In the genomic region with DNA sequence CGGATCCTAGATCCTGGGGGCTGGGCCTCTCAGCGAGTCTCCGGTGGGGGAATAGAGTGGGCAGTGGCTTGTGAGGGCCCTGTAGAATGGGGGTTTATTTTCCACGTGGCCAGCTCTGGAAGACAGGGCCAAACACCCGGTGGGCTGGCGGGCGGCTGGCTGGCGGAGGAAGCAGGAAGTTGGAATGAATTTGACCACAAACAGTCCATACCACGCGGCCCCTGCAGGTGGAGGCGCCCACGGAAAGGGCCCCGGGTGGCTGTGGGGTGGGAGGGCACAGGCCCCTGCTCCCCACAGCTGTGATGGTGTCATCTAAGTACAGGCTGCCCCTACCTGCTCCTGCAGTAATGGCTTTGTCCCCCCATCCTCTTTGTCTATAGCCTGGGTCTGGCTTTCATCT, we compare ENCODE assay signal across 18 cellular contexts. TPM values are rescaled to one million over a fixed set of nuclear protein-coding genes. Genes with fewer than 3 reads are reported as not detected.
DNase-seq lines count a peak whose midpoint lies in the region; ATAC-seq, FAIRE-seq and TF ChIP-seq lines count a peak whose summit lies in the region.
"Had no signal": no experiment of that assay in that cellular context is flagged by ENCODE, and none has a peak within 500 bp of the region (broad histone marks: within the 10 kb centered on the region; RNA-seq: fewer than 3 reads in every experiment).

No MANE protein-coding gene starts in this region.

- no peak for FAIRE-seq in astrocyte (lab: Jason Lieb, UNC)

- H4K20me1 ChIP-seq in astrocyte (ENCODE audit: insufficient read depth, low read length) = no peaks in the 10 kb centered on the region

- no peak for ATAC-seq in GM21526 (IDR thresholded peaks at IDR 0.05; ENCODE audit: low FRiP score, unreplicated experiment)
- no peak for ATAC-seq in GM18520 (IDR thresholded peaks at IDR 0.05; ENCODE audit: unreplicated experiment)
- ATAC-seq: activated CD4-positive, CD25-positive, alpha-beta regulatory T cell treated with anti-CD3 and anti-CD28 coated beads, Interleukin-2, amount 50 U/mL, for 24 hours; activated naive CD4-positive, alpha-beta T cell treated with anti-CD3 and anti-CD28 coated beads, Interleukin-2, amount 50 U/mL, for 72 hours; left ventricle myocardium superior; naive thymus-derived CD4-positive, alpha-beta T cell had no signal

- H3K4me1 Mint-ChIP-seq in astrocyte (ENCODE audit: low read depth, unreplicated experiment) = peaks cover 6% of the 10 kb centered on the region
- H3K4me1 Mint-ChIP-seq in CD8-positive, alpha-beta memory T cell = peaks cover 0 to 3% (median 0%) of the 10 kb centered on the region in 3 donors

- DNase-seq in COLO668 (lab: John Stamatoyannopoulos, UW; ENCODE audit: unreplicated experiment) (peak; percentile 57), astrocyte (ENCODE audit: low read depth) (no peak), HCEC 1CT (no peak)
- no peak for DNase-seq in CD8-positive, alpha-beta memory T cell
- DNase-seq: activated CD8-positive, alpha-beta memory T cell treated with anti-CD3 and anti-CD28 coated beads, Interleukin-2, amount 50 U/mL, for 4 hours; left ventricle myocardium superior; naive thymus-derived CD4-positive, alpha-beta T cell; SHP77 treated with DMSO at 0.1 percent for 48 hours; stimulated activated CD4-positive, alpha-beta T cell treated with anti-CD3 and anti-CD28 coated beads, Interleukin-12 subunit alpha, Interleukin-12 subunit beta, amount 100 ng/mL, for 4 hours; T-helper 2 cell had no signal

- H3K4me3 Mint-ChIP-seq in astrocyte (ENCODE audit: unreplicated experiment) = no peak overlapping the region
- H3K4me3 Mint-ChIP-seq in CD8-positive, alpha-beta memory T cell = no peak overlapping the region
- H3K4me3 Mint-ChIP-seq: naive thymus-derived CD4-positive, alpha-beta T cell had no signal

- H3K27me3 ChIP-seq in astrocyte (ENCODE audit: insufficient read depth, low read length) = no peaks in the 10 kb centered on the region
- no peaks in the 10 kb centered on the region for H3K27me3 ChIP-seq in mucosa of stomach (ENCODE audit: control insufficient read depth, insufficient read depth, low read length)
- H3K27me3 ChIP-seq in CD8-positive, alpha-beta memory T cell (ENCODE audit: insufficient read depth, low read length, poor library complexity, severe bottlenecking) = no peaks in the 10 kb centered on the region
- H3K27me3 ChIP-seq: cardiac muscle cell had no signal

- H3K27ac Mint-ChIP-seq in astrocyte (ENCODE audit: unreplicated experiment) = peak overlapping the region; percentile 66
- H3K27ac Mint-ChIP-seq in CD8-positive, alpha-beta memory T cell = peak overlapping the region in 1 of 8 donors; percentile 79
- H3K27ac Mint-ChIP-seq: activated naive CD4-positive, alpha-beta T cell treated with anti-CD3 and anti-CD28 coated beads, Interleukin-2, amount 50 U/mL, for 72 hours; naive thymus-derived CD4-positive, alpha-beta T cell had no signal

- no peaks in the 10 kb centered on the region for H3K27me3 Mint-ChIP-seq in astrocyte (ENCODE audit: low read depth, unreplicated experiment)
- peaks cover 0 to 1% of the 10 kb centered on the region in 2 donors for H3K27me3 Mint-ChIP-seq in CD8-positive, alpha-beta memory T cell
- H3K27me3 Mint-ChIP-seq: naive thymus-derived CD4-positive, alpha-beta T cell had no signal

- H3K9me3 ChIP-seq in KOPT-K1 (ENCODE audit: insufficient read depth, low read length, poor library complexity, severe bottlenecking) (no peaks in the 10 kb centered on the region), astrocyte (ENCODE audit: insufficient read depth, low read depth, low read length) (no peaks in the 10 kb centered on the region), mucosa of stomach (ENCODE audit: control insufficient read depth, low read length) (no peaks in the 10 kb centered on the region)
- no peaks in the 10 kb centered on the region for H3K9me3 ChIP-seq in CD8-positive, alpha-beta memory T cell (ENCODE audit: low read length)
- H3K9me3 ChIP-seq: prostate gland had no signal

- H3K36me3 ChIP-seq in KOPT-K1 (ENCODE audit: insufficient read depth, low read length) (peaks cover 54% of the 10 kb centered on the region), astrocyte (ENCODE audit: insufficient read depth, low read length) (peaks cover 3% of the 10 kb centered on the region), mucosa of stomach (ENCODE audit: control insufficient read depth, insufficient read depth, low read length) (peaks cover 2% of the 10 kb centered on the region)
- no peaks in the 10 kb centered on the region for H3K36me3 ChIP-seq in CD8-positive, alpha-beta memory T cell (ENCODE audit: insufficient read depth, low read length)
- H3K36me3 ChIP-seq: prostate gland had no signal

- no peak for TF ChIP-seq CTCF in astrocyte (IDR thresholded peaks at IDR 0.05; ENCODE audit: insufficient read depth, low read depth, low read length)

- peak overlapping the region; percentile 49 for H3K27ac ChIP-seq in KOPT-K1 (ENCODE audit: low read depth, low read length, poor library complexity, severe bottlenecking)
- no peak overlapping the region for H3K27ac ChIP-seq in astrocyte (ENCODE audit: low read depth, low read length)
- H3K27ac ChIP-seq in CD8-positive, alpha-beta memory T cell (ENCODE audit: low read depth, low read length) = no peak overlapping the region
- H3K27ac ChIP-seq: cardiac muscle cell had no signal

- POLR2A ChIA-PET in CD8-positive, alpha-beta memory T cell (lab: Charles Lee) = no interaction called here

- no peaks in the 10 kb centered on the region for H3K9me3 Mint-ChIP-seq in astrocyte (ENCODE audit: unreplicated experiment)
- no peaks in the 10 kb centered on the region for H3K9me3 Mint-ChIP-seq in CD8-positive, alpha-beta memory T cell
- H3K9me3 Mint-ChIP-seq: activated naive CD4-positive, alpha-beta T cell treated with anti-CD3 and anti-CD28 coated beads, Interleukin-2, amount 50 U/mL, for 72 hours; naive thymus-derived CD4-positive, alpha-beta T cell had no signal

- H3K4me1 ChIP-seq in astrocyte (ENCODE audit: insufficient read depth, low read length) (peaks cover 18% of the 10 kb centered on the region), mucosa of stomach (ENCODE audit: control insufficient read depth, insufficient read depth, low read length) (peaks cover 58% of the 10 kb centered on the region)
- no peaks in the 10 kb centered on the region for H3K4me1 ChIP-seq in CD8-positive, alpha-beta memory T cell (ENCODE audit: insufficient read depth, low read length)
- H3K4me1 ChIP-seq: prostate gland had no signal

- no peak overlapping the region for H3K4me3 ChIP-seq in astrocyte (ENCODE audit: insufficient read depth, low read depth, low read length)
- peak overlapping the region; percentile 37 for H3K4me3 ChIP-seq in mucosa of stomach (ENCODE audit: low read length)
- no peak overlapping the region for H3K4me3 ChIP-seq in CD8-positive, alpha-beta memory T cell (ENCODE audit: low read length)
- H3K4me3 ChIP-seq: cardiac muscle cell, prostate gland had no signal

- H3K4me2 ChIP-seq in astrocyte (ENCODE audit: low read length) = no peak overlapping the region

- no peaks in the 10 kb centered on the region for H3K79me2 ChIP-seq in astrocyte (ENCODE audit: insufficient read depth, low read length)

- H3K36me3 Mint-ChIP-seq in astrocyte (ENCODE audit: low read depth, unreplicated experiment) = no peaks in the 10 kb centered on the region
- peaks cover 0 to 13% (median 0%) of the 10 kb centered on the region in 3 donors for H3K36me3 Mint-ChIP-seq in CD8-positive, alpha-beta memory T cell
- H3K36me3 Mint-ChIP-seq: activated naive CD4-positive, alpha-beta T cell treated with anti-CD3 and anti-CD28 coated beads, Interleukin-2, amount 50 U/mL, for 72 hours had no signal

- H3K9ac ChIP-seq in astrocyte (ENCODE audit: low read length) (no peak overlapping the region), mucosa of stomach (ENCODE audit: low read length) (peak overlapping the region; percentile 82)

- CTCF ChIA-PET in CD8-positive, alpha-beta memory T cell (lab: Charles Lee) = no interaction called here

- H2AFZ ChIP-seq in astrocyte (ENCODE audit: low read depth, low read length) = no peak overlapping the region

RNA-seq across cellular contexts. Expression of a gene that starts 15.1 kb away (rescaled TPM):
- 11.5 and 15.1 TPM in 2 replicates for total RNA-seq in astrocyte
- 10 to 100 TPM; 28.4 to 29.3 TPM for total RNA-seq in CD8-positive, alpha-beta memory T cell
- 9.7 TPM for polyA plus RNA-seq in CD8-positive, alpha-beta memory T cell

RNA-seq across cellular contexts. Expression of a gene that starts 17.6 kb away (rescaled TPM):
- total RNA-seq in astrocyte = 0.31 and 0.32 TPM in 2 replicates
- 1 to 10 TPM; 4.0 to 4.1 TPM for total RNA-seq in CD8-positive, alpha-beta memory T cell
- polyA plus RNA-seq in CD8-positive, alpha-beta memory T cell = 7.2 TPM
- total RNA-seq: left ventricle myocardium superior had no signal

RNA-seq across cellular contexts. Expression of a gene that starts 23.2 kb away (rescaled TPM):
- 124 and 126 TPM in 2 replicates for total RNA-seq in astrocyte
- 100 to 1,000 TPM; 101 to 105 TPM for total RNA-seq in CD8-positive, alpha-beta memory T cell
- 328 TPM for polyA plus RNA-seq in CD8-positive, alpha-beta memory T cell

RNA-seq across cellular contexts. Expression of a gene that starts 38.9 kb away (rescaled TPM):
- total RNA-seq in astrocyte = 10.7 and 13.7 TPM in 2 replicates
- total RNA-seq in CD8-positive, alpha-beta memory T cell = 1 to 10 TPM; 4.3 to 5.0 TPM
- 15.8 TPM for polyA plus RNA-seq in CD8-positive, alpha-beta memory T cell

RNA-seq across cellular contexts. Expression of a gene that starts 58.8 kb away (rescaled TPM):
- total RNA-seq in astrocyte = 21.4 and 21.6 TPM in 2 replicates
- total RNA-seq in CD8-positive, alpha-beta memory T cell = 100 to 1,000 TPM; 104 to 112 TPM
- 30.1 TPM for polyA plus RNA-seq in CD8-positive, alpha-beta memory T cell
